In the genomic region with DNA sequence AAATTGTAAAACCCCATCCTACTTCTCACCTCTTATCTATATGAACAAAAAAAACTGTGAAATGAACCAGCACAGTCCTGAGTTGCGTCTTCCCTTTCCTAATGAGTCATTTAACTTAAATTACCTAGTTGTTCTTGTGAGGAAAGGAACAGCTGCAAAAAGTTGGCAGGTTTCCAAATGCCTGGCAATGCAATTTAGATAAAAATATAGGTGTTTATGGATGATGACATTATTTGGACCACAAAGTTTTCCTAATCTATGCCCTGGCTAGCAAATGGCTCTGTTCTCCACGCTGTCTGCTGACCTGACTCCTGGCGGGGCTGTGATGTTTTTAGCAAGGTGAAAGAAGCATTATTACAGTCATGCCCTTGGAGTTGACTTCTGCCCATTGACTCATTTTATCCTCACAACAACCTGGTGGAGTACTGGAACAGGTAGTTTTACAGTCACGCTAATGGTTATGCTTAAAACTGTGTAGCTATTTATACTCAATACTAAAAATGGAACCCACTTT, we compare ENCODE assay signal across 7 cellular contexts. TPM values are rescaled to one million over a fixed set of nuclear protein-coding genes. Genes with fewer than 3 reads are reported as not detected.
A peak's percentile ranks its signal among the peaks of the same experiment; 100 is the strongest.
DNase-seq lines count a peak whose midpoint lies in the region; ATAC-seq, FAIRE-seq and TF ChIP-seq lines count a peak whose summit lies in the region.

No MANE protein-coding gene starts in this region.

- TF ChIP-seq CTCF in astrocyte (IDR thresholded peaks at IDR 0.05; ENCODE audit: insufficient read depth, low read depth, low read length), result no peak
- TF ChIP-seq CTCF in progenitor cell of endocrine pancreas (IDR thresholded peaks at IDR 0.05; ENCODE audit: unreplicated experiment), result no peak
- no peak for TF ChIP-seq CTCF in CD14-positive monocyte (IDR thresholded peaks at IDR 0.05)

- no peaks in the 10 kb centered on the region for H3K9me3 ChIP-seq in astrocyte (ENCODE audit: insufficient read depth, low read depth, low read length)

- FAIRE-seq in GM18507 (lab: Jason Lieb, UNC) (peak; percentile 15), astrocyte (lab: Jason Lieb, UNC) (no peak)

- H3K27ac ChIP-seq in astrocyte (ENCODE audit: low read depth, low read length), result no peak overlapping the region

- no peak overlapping the region for H3K27ac Mint-ChIP-seq in astrocyte (ENCODE audit: unreplicated experiment)
- H3K27ac Mint-ChIP-seq in progenitor cell of endocrine pancreas, result no peak overlapping the region
- no peak overlapping the region for H3K27ac Mint-ChIP-seq in CD14-positive monocyte

- H3K9me3 Mint-ChIP-seq in astrocyte (ENCODE audit: unreplicated experiment) (no peaks in the 10 kb centered on the region), progenitor cell of endocrine pancreas (ENCODE audit: low read depth) (no peaks in the 10 kb centered on the region), CD14-positive monocyte (peaks cover 0 to 2% (median 0%) of the 10 kb centered on the region in 7 donors)

- H3K9ac ChIP-seq in astrocyte (ENCODE audit: low read length), result no peak overlapping the region

- ATAC-seq in GM19468 (IDR thresholded peaks at IDR 0.05; ENCODE audit: extremely low read depth, unreplicated experiment) (peak; percentile 38), HG03469 (IDR thresholded peaks at IDR 0.05; ENCODE audit: unreplicated experiment) (peak; percentile 81)

- no peak overlapping the region for H2AFZ ChIP-seq in astrocyte (ENCODE audit: low read depth, low read length)

- H3K27me3 Mint-ChIP-seq in astrocyte (ENCODE audit: low read depth, unreplicated experiment) (no peaks in the 10 kb centered on the region), progenitor cell of endocrine pancreas (no peaks in the 10 kb centered on the region), CD14-positive monocyte (ENCODE audit: low read depth in 3 of 3) (peaks cover 0 to 2% (median 0%) of the 10 kb centered on the region in 3 donors)

- H3K36me3 Mint-ChIP-seq in astrocyte (ENCODE audit: low read depth, unreplicated experiment), result no peaks in the 10 kb centered on the region
- H3K36me3 Mint-ChIP-seq in progenitor cell of endocrine pancreas (ENCODE audit: insufficient read depth), result no peaks in the 10 kb centered on the region
- H3K36me3 Mint-ChIP-seq in CD14-positive monocyte, result no peaks in the 10 kb centered on the region

- H4K20me1 ChIP-seq in astrocyte (ENCODE audit: insufficient read depth, low read length), result no peaks in the 10 kb centered on the region

- H3K4me3 ChIP-seq in astrocyte (ENCODE audit: insufficient read depth, low read depth, low read length), result no peak overlapping the region

- intact Hi-C loops in CD14-positive monocyte (cut with micrococcal nuclease), result no loop called here

- H3K4me3 Mint-ChIP-seq in astrocyte (ENCODE audit: unreplicated experiment) (no peak overlapping the region), progenitor cell of endocrine pancreas (ENCODE audit: low read depth) (no peak overlapping the region), CD14-positive monocyte (no peak overlapping the region)

- peaks cover 9% of the 10 kb centered on the region for H3K4me1 ChIP-seq in astrocyte (ENCODE audit: insufficient read depth, low read length)

- H3K27me3 ChIP-seq in astrocyte (ENCODE audit: insufficient read depth, low read length), result no peaks in the 10 kb centered on the region

- H3K4me1 Mint-ChIP-seq in astrocyte (ENCODE audit: low read depth, unreplicated experiment) (peaks cover 22% of the 10 kb centered on the region), progenitor cell of endocrine pancreas (ENCODE audit: low read depth) (peaks cover 15% of the 10 kb centered on the region), CD14-positive monocyte (peaks cover 12% of the 10 kb centered on the region)

- H3K79me2 ChIP-seq in astrocyte (ENCODE audit: insufficient read depth, low read length), result no peaks in the 10 kb centered on the region

- no peaks in the 10 kb centered on the region for H3K36me3 ChIP-seq in astrocyte (ENCODE audit: insufficient read depth, low read length)

- DNase-seq in GM18507 (ENCODE audit: extremely low spot score, insufficient read length, low read depth) (peak; percentile 45), astrocyte (ENCODE audit: low read depth) (peak; percentile 62), T-helper 9 cell (no peak), progenitor cell of endocrine pancreas (ENCODE audit: low spot score, unreplicated experiment) (no peak), CD14-positive monocyte (ENCODE audit: low spot score) (no peak)

- no peak overlapping the region for H3K4me2 ChIP-seq in astrocyte (ENCODE audit: low read length)

RNA-seq across cellular contexts. Expression of a gene that starts 29.8 kb away (rescaled TPM):
- total RNA-seq in astrocyte (23.1 and 26.9 TPM in 2 replicates), progenitor cell of endocrine pancreas (30.4 and 33.6 TPM in 2 replicates)
- polyA plus RNA-seq in CD14-positive monocyte, result 10 to 100 TPM; 13.3 to 16.2 TPM

Comparison
In these comparisons a context has a peak if more than half of its experiments do, and no peak if none do; other contexts are left out.
1. DNase-seq: peak in GM18507 (single experiment) and astrocyte (single experiment); none in T-helper 9 cell (single experiment), progenitor cell of endocrine pancreas (single experiment) and CD14-positive monocyte (single experiment).